11 cellular contexts compared by ENCODE assay signal in genomic region chr11:35151241-35151640, GRCh38. TPM values are rescaled to one million over a fixed set of nuclear protein-coding genes. Genes with fewer than 3 reads are reported as not detected.
DNase-seq lines count a peak whose midpoint lies in the region; ATAC-seq and TF ChIP-seq lines count a peak whose summit lies in the region.
"Had no signal": no experiment of that assay in that cellular context is flagged by ENCODE, and none has a peak within 500 bp of the region (broad histone marks: within the 10 kb centered on the region; RNA-seq: fewer than 3 reads in every experiment).

No MANE protein-coding gene starts in this region.

- no peaks in the 10 kb centered on the region for H3K9me3 ChIP-seq in RWPE2 (ENCODE audit: severe bottlenecking)
- H3K9me3 ChIP-seq in neuronal stem cell (replicated peaks in 1 of 2; ENCODE audit: control insufficient read depth in 2 of 2, insufficient read depth in 1 of 2, low read depth in 1 of 2, low read length in 2 of 2): peaks cover 0 to 3% of the 10 kb centered on the region in 2 donors

- H3K4me1 ChIP-seq in RWPE2 (ENCODE audit: insufficient read depth, poor library complexity, severe bottlenecking) (peaks cover 37% of the 10 kb centered on the region), neuronal stem cell (ENCODE audit: control insufficient read depth in 2 of 2, insufficient read depth in 1 of 2, low read depth in 1 of 2, low read length in 2 of 2) (peaks cover 2 to 9% of the 10 kb centered on the region in 2 donors)

- H3K27me3 ChIP-seq in RWPE2 (ENCODE audit: insufficient read depth, poor library complexity, severe bottlenecking): no peaks in the 10 kb centered on the region
- H3K27me3 ChIP-seq in neuronal stem cell (ENCODE audit: control insufficient read depth in 3 of 3, insufficient read depth in 3 of 3, low read depth in 1 of 3, low read length in 3 of 3): no peaks in the 10 kb centered on the region

- peak overlapping the region; percentile 70 for H3K27ac Mint-ChIP-seq in dendritic cell treated with granulocyte-macrophage colony-stimulating factor and Interleukin-4, amounts not matched to agents 40 ng/mL and 50 ng/mL, for 4 days

- H3K4me3 ChIP-seq in RWPE2 (ENCODE audit: severe bottlenecking) (no peak overlapping the region), neuronal stem cell (ENCODE audit: low read length in 2 of 2) (no peak overlapping the region)

- H4K8ac ChIP-seq in neuronal stem cell (ENCODE audit: low read depth, low read length): no peak overlapping the region

- H2BK15ac ChIP-seq in neuronal stem cell (ENCODE audit: low read length): no peak overlapping the region

- H2BK12ac ChIP-seq in neuronal stem cell (ENCODE audit: low read length): no peak overlapping the region

- peaks cover 99% of the 10 kb centered on the region for H3K36me3 Mint-ChIP-seq in dendritic cell treated with granulocyte-macrophage colony-stimulating factor and Interleukin-4, amounts not matched to agents 40 ng/mL and 50 ng/mL, for 4 days (ENCODE audit: low read depth)

- intact Hi-C loops in dendritic cell treated with granulocyte-macrophage colony-stimulating factor and Interleukin-4, amounts not matched to agents 40 ng/mL and 50 ng/mL, for 4 days (cut with micrococcal nuclease): no loop called here

- H3K79me1 ChIP-seq in neuronal stem cell (ENCODE audit: low read depth, low read length): no peaks in the 10 kb centered on the region

- H3K4me3 Mint-ChIP-seq in dendritic cell treated with granulocyte-macrophage colony-stimulating factor and Interleukin-4, amounts not matched to agents 40 ng/mL and 50 ng/mL, for 4 days: no peak overlapping the region
- H3K4me3 Mint-ChIP-seq: neural crest cell had no signal

- no CpG with 5 or more reads among the region's 1 CpG for WGBS in neuronal stem cell (ENCODE audit: extremely low coverage in 2 of 2, insufficient read length in 2 of 2, insufficient replicate concordance in 1 of 2), 2 donors

- H3K27ac ChIP-seq in RWPE2 (ENCODE audit: poor library complexity, severe bottlenecking) (peak overlapping the region; percentile 28), neuronal stem cell (replicated peaks; ENCODE audit: low read length) (no peak overlapping the region)

- H3K27me3 Mint-ChIP-seq in dendritic cell treated with granulocyte-macrophage colony-stimulating factor and Interleukin-4, amounts not matched to agents 40 ng/mL and 50 ng/mL, for 4 days: no peaks in the 10 kb centered on the region

- H3K9me3 Mint-ChIP-seq in dendritic cell treated with granulocyte-macrophage colony-stimulating factor and Interleukin-4, amounts not matched to agents 40 ng/mL and 50 ng/mL, for 4 days: no peaks in the 10 kb centered on the region

- no peak overlapping the region for H3K23ac ChIP-seq in neuronal stem cell (ENCODE audit: low read depth, low read length, poor library complexity)

- H3K4ac ChIP-seq in neuronal stem cell (ENCODE audit: low read length): no peak overlapping the region

- peaks cover 96% of the 10 kb centered on the region for H3K4me1 Mint-ChIP-seq in dendritic cell treated with granulocyte-macrophage colony-stimulating factor and Interleukin-4, amounts not matched to agents 40 ng/mL and 50 ng/mL, for 4 days (ENCODE audit: low read depth)
- H3K4me1 Mint-ChIP-seq: neural crest cell had no signal

- H3K9ac ChIP-seq in neuronal stem cell (ENCODE audit: low read depth, low read length, poor library complexity): no peak overlapping the region

- H2AFZ ChIP-seq in neuronal stem cell (ENCODE audit: low read length): peak overlapping the region; percentile 44

- H4K91ac ChIP-seq in neuronal stem cell (ENCODE audit: low read depth, low read length, poor library complexity): no peak overlapping the region

- TF ChIP-seq CTCF in RWPE2 (IDR thresholded peaks at IDR 0.05; ENCODE audit: poor library complexity, severe bottlenecking): no peak

- no peak overlapping the region for H2BK120ac ChIP-seq in neuronal stem cell (ENCODE audit: low read depth, low read length)

- no peak overlapping the region for H3K14ac ChIP-seq in neuronal stem cell (ENCODE audit: low read length)

- H3K18ac ChIP-seq in neuronal stem cell (ENCODE audit: low read length): no peak overlapping the region

- no peak overlapping the region for H2AK5ac ChIP-seq in neuronal stem cell (ENCODE audit: low read depth, low read length)

- DNase-seq in EH (ENCODE audit: low read depth) (peak; percentile 78), RWPE2 (ENCODE audit: low spot score) (no peak), neuronal stem cell (ENCODE audit: low spot score) (no peak), midbrain (lab: John Stamatoyannopoulos, UW) (no peak), NCI-H1105 (lab: John Stamatoyannopoulos, UW) (no peak)
- DNase-seq: H7, SW 1271 had no signal

- no peak overlapping the region for H2BK5ac ChIP-seq in neuronal stem cell (ENCODE audit: low read length)

- H3K36me3 ChIP-seq in RWPE2 (ENCODE audit: low read depth) (peaks cover 97% of the 10 kb centered on the region), neuronal stem cell (replicated peaks in 1 of 2; ENCODE audit: control insufficient read depth in 2 of 2, insufficient read depth in 2 of 2, low read length in 2 of 2) (no peaks in the 10 kb centered on the region)

- ATAC-seq in RWPE2 (ENCODE audit: low read depth) (no peak), HG02588 (IDR thresholded peaks at IDR 0.05; ENCODE audit: unreplicated experiment) (no peak), HG02885 (IDR thresholded peaks at IDR 0.05; ENCODE audit: poor library complexity, unreplicated experiment) (no peak)

- no peak overlapping the region for H3K4me2 ChIP-seq in neuronal stem cell (ENCODE audit: insufficient read depth, low read length, poor library complexity, severe bottlenecking)

RNA-seq across cellular contexts. Expression of gene CD44, which starts 12.3 kb away (rescaled TPM):
- 1.6 TPM for polyA plus RNA-seq in neuronal stem cell (2013, experiment 1 of 2)
- polyA plus RNA-seq in neuronal stem cell (2013, experiment 2 of 2): 0.75 TPM
